Comparison of ENCODE assay signal across 8 cellular contexts in genomic region chr20:38434310-38434741, GRCh38.
DNase-seq lines count a peak whose midpoint lies in the region; ATAC-seq and TF ChIP-seq lines count a peak whose summit lies in the region.

No MANE protein-coding gene starts in this region.

- peak overlapping the region; percentile 91 for H3K4me3 Mint-ChIP-seq in stimulated activated effector memory CD8-positive, alpha-beta T cell treated with anti-CD3 and anti-CD28 coated beads, Interleukin-12 subunit alpha, Interleukin-12 subunit beta, amount 100 ng/mL, for 72 hours

- H3K4me1 Mint-ChIP-seq in stimulated activated effector memory CD8-positive, alpha-beta T cell treated with anti-CD3 and anti-CD28 coated beads, Interleukin-12 subunit alpha, Interleukin-12 subunit beta, amount 100 ng/mL, for 72 hours = peaks cover 42% of the 10 kb centered on the region

- in situ Hi-C loops in astrocyte of the spinal cord (cut with HindIII; ENCODE audit: low sequenced_read_pairs) = no loop called here

- peak; percentile 51 for DNase-seq in DMS 273 (lab: John Stamatoyannopoulos, UW; ENCODE audit: unreplicated experiment)
- DNase-seq in DMS 273 treated with DMSO at 0.1 percent for 48 hours (lab: John Stamatoyannopoulos, UW) = no peak
- DNase-seq in RKO (ENCODE audit: low spot score) = peak; percentile 63
- DNase-seq in astrocyte of the spinal cord (ENCODE audit: low read depth, low spot score) = no peak
- peak; percentile 40 for DNase-seq in iris pigment epithelial cell (ENCODE audit: low read depth)
- peak; percentile 11 to 64 for DNase-seq in stimulated activated effector memory CD8-positive, alpha-beta T cell treated with anti-CD3 and anti-CD28 coated beads, Interleukin-12 subunit alpha, Interleukin-12 subunit beta, amount 100 ng/mL, for 72 hours (ENCODE audit: low spot score in 2 of 2)
- no peak for DNase-seq in NK-92 treated with Interleukin-12 subunit alpha and Interleukin-12 subunit beta, amount 100 ng/mL, for 24 hours (lab: John Stamatoyannopoulos, UW)
- no peak for DNase-seq in HK-2 (ENCODE audit: unreplicated experiment)

- H3K36me3 Mint-ChIP-seq in stimulated activated effector memory CD8-positive, alpha-beta T cell treated with anti-CD3 and anti-CD28 coated beads, Interleukin-12 subunit alpha, Interleukin-12 subunit beta, amount 100 ng/mL, for 72 hours = peaks cover 61% of the 10 kb centered on the region

- H3K4me3 ChIP-seq in astrocyte of the spinal cord (ENCODE audit: low read depth, low read length) = peak overlapping the region; percentile 97

- TF ChIP-seq CTCF in astrocyte of the spinal cord (IDR thresholded peaks at IDR 0.05; ENCODE audit: low read depth, low read length) = peak; percentile 4

- ATAC-seq in stimulated activated effector memory CD8-positive, alpha-beta T cell treated with anti-CD3 and anti-CD28 coated beads, Interleukin-12 subunit alpha, Interleukin-12 subunit beta, amount 100 ng/mL, for 72 hours = peak; percentile 51

- no peaks in the 10 kb centered on the region for H3K9me3 Mint-ChIP-seq in stimulated activated effector memory CD8-positive, alpha-beta T cell treated with anti-CD3 and anti-CD28 coated beads, Interleukin-12 subunit alpha, Interleukin-12 subunit beta, amount 100 ng/mL, for 72 hours

- H3K27ac Mint-ChIP-seq in stimulated activated effector memory CD8-positive, alpha-beta T cell treated with anti-CD3 and anti-CD28 coated beads, Interleukin-12 subunit alpha, Interleukin-12 subunit beta, amount 100 ng/mL, for 72 hours = peak overlapping the region; percentile 96

Comparison
In these comparisons a context has a peak if more than half of its experiments do, and no peak if none do; other contexts are left out.
1. DNase-seq: peak in DMS 273 (single experiment), RKO (single experiment), iris pigment epithelial cell (single experiment) and stimulated activated effector memory CD8-positive, alpha-beta T cell treated with anti-CD3 and anti-CD28 coated beads, Interleukin-12 subunit alpha, Interleukin-12 subunit beta, amount 100 ng/mL, for 72 hours (2 of 2); none in DMS 273 treated with DMSO at 0.1 percent for 48 hours (single experiment), astrocyte of the spinal cord (single experiment), NK-92 treated with Interleukin-12 subunit alpha and Interleukin-12 subunit beta, amount 100 ng/mL, for 24 hours (single experiment) and HK-2 (single experiment).